1 cellular context compared by ENCODE assay signal in the genomic region with DNA sequence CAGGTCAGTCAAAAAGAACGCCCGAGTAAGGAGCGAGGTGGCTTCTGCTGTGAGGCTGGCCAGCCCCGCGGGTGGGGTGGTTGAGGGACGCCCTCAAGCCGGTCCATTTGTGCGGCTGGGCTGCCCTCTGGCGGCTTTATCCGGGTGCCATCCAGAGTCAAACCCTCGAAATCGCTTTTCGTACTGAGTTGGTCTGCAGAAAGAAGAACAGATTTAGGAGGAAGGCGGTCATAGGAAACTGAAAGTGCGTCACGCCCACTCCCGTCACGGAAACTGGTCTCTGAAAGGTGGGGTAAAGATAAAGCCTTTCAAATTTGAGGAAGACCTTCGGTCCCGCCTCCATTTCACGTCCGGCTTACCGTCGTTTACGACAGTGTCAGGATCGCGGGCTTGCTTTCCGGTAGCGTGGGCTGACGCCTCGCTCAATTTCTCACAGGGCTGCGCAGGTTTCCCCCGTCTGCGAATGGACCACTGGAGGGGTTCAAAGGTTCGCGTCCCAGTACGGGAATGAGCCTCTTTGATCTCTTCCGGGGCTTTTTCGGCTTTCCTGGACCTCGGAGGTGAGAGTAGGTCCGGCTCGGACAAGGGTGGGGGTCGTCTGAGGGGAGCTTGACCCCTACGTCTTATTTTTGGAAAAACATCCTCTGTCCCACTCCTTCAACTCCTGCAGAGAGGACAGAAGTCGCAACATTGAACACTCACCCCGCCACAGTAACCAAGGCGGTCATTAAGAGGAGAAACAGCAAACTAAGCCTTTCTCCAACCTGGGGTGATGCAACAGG.
TF ChIP-seq lines count a peak whose summit lies in the region.

HAX1 (plus strand) TSS at position 413 of the 782 bp plus-strand sequence; CDS start at position 508, 95 bp downstream.

TF ChIP-seq in HepG2, 621 proteins besides CTCF, POLR2A, EP300 and RAD21 (continued from another document and continues in another):
- TF ChIP-seq, protein P1, sequence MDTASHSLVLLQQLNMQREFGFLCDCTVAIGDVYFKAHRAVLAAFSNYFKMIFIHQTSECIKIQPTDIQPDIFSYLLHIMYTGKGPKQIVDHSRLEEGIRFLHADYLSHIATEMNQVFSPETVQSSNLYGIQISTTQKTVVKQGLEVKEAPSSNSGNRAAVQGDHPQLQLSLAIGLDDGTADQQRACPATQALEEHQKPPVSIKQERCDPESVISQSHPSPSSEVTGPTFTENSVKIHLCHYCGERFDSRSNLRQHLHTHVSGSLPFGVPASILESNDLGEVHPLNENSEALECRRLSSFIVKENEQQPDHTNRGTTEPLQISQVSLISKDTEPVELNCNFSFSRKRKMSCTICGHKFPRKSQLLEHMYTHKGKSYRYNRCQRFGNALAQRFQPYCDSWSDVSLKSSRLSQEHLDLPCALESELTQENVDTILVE (CRISPR knock-in tag; IDR thresholded peaks at IDR 0.05), result peak; percentile 59
- TF ChIP-seq ZNF556 (CRISPR knock-in tag; IDR thresholded peaks at IDR 0.05; ENCODE audit: borderline replicate concordance) (peak; percentile 67; the same call in 1 of the 2 replicates), PPARG (CRISPR knock-in tag; conservative IDR thresholded peaks at IDR 0.05) (no peak), ZNF230 (CRISPR knock-in tag; IDR thresholded peaks at IDR 0.05) (peak; percentile 61; the same call in 1 of the 2 replicates), ZNF251 (CRISPR knock-in tag; IDR thresholded peaks at IDR 0.05) (0 out of 2 replicates have a peak, but pooled peaks have one; percentile 55), MED1 (CRISPR knock-in tag; IDR thresholded peaks at IDR 0.05) (no peak; the same call in 1 of the 2 replicates), NFIC (IDR thresholded peaks at IDR 0.05; ENCODE audit: low read length) (0 out of 2 replicates have a peak, but pooled peaks have one; percentile 28), MTA1 (CRISPR knock-in tag; IDR thresholded peaks at IDR 0.05; ENCODE audit: borderline replicate concordance) (peak; percentile 50; the same call in 1 of the 2 replicates), ZNF788 (CRISPR knock-in tag; IDR thresholded peaks at IDR 0.05; ENCODE audit: borderline replicate concordance) (peak; percentile 74), MYPOP (CRISPR knock-in tag; IDR thresholded peaks at IDR 0.05) (peak; percentile 72), ZNF234 (CRISPR knock-in tag; conservative IDR thresholded peaks at IDR 0.05) (no peak), ZNF792 (CRISPR knock-in tag; IDR thresholded peaks at IDR 0.05) (0 out of 2 replicates have a peak, but pooled peaks have one; percentile 51), AHR (CRISPR knock-in tag; IDR thresholded peaks at IDR 0.05) (peak; percentile 29; the same call in 1 of the 2 replicates), ZNF574 (CRISPR knock-in tag; IDR thresholded peaks at IDR 0.05) (peak; percentile 88), CCDC6 (CRISPR knock-in tag; IDR thresholded peaks at IDR 0.05) (peak; percentile 86), TARDBP (CRISPR knock-in tag; IDR thresholded peaks at IDR 0.05) (peak; percentile 85), SP2 (CRISPR knock-in tag; IDR thresholded peaks at IDR 0.05) (no peak), STAG1 (CRISPR knock-in tag; IDR thresholded peaks at IDR 0.05) (peak; percentile 91), TCF7 (IDR thresholded peaks at IDR 0.05; ENCODE audit: low read depth) (no peak), ZNF83 (CRISPR knock-in tag; IDR thresholded peaks at IDR 0.05; ENCODE audit: borderline replicate concordance) (no peak), SMAD9 (CRISPR knock-in tag; IDR thresholded peaks at IDR 0.05) (no peak), ZNF546 (CRISPR knock-in tag; conservative IDR thresholded peaks at IDR 0.05) (no peak; the same call in 1 of the 2 replicates), MED8 (CRISPR knock-in tag; IDR thresholded peaks at IDR 0.05; ENCODE audit: insufficient replicate concordance) (peak; percentile 70), KAT8 (CRISPR knock-in tag; IDR thresholded peaks at IDR 0.05) (peak; percentile 97), ZNF577 (CRISPR knock-in tag; IDR thresholded peaks at IDR 0.05; ENCODE audit: borderline replicate concordance, low read depth) (no peak), ZNF747 (CRISPR knock-in tag; IDR thresholded peaks at IDR 0.05; ENCODE audit: borderline replicate concordance) (peak; percentile 86), PITX1 (CRISPR knock-in tag; IDR thresholded peaks at IDR 0.05) (peak; percentile 89), RARA (CRISPR knock-in tag; IDR thresholded peaks at IDR 0.05) (peak; percentile 33; the same call in 1 of the 2 replicates), RFXAP (CRISPR knock-in tag; IDR thresholded peaks at IDR 0.05; ENCODE audit: borderline replicate concordance) (no peak), ZC3H13 (CRISPR knock-in tag; IDR thresholded peaks at IDR 0.05) (peak; percentile 71; the same call in 1 of the 2 replicates), NCOA2 (CRISPR knock-in tag; IDR thresholded peaks at IDR 0.05) (peak; percentile 56; the same call in 1 of the 2 replicates), ZNF512B (CRISPR knock-in tag; IDR thresholded peaks at IDR 0.05; ENCODE audit: borderline replicate concordance) (no peak), MAZ (IDR thresholded peaks at IDR 0.05; ENCODE audit: borderline replicate concordance, low read depth, low read length) (0 out of 2 replicates have a peak, but pooled peaks have one; percentile 41), MAZ (CRISPR knock-in tag; IDR thresholded peaks at IDR 0.05; ENCODE audit: low read depth) (no peak; the same call in 1 of the 2 replicates), YY1 (IDR thresholded peaks at IDR 0.05; ENCODE audit: insufficient read depth, insufficient replicate concordance, low read depth, low read length) (peak; percentile 80), NR2F1 (CRISPR knock-in tag; IDR thresholded peaks at IDR 0.05) (no peak), HDAC1 (CRISPR knock-in tag; IDR thresholded peaks at IDR 0.05) (peak; percentile 96), ELF3 (CRISPR knock-in tag; IDR thresholded peaks at IDR 0.05) (peak; percentile 68; the same call in 1 of the 2 replicates), CSRNP1 (CRISPR knock-in tag; IDR thresholded peaks at IDR 0.05) (peak; percentile 83), ZNF549 (CRISPR knock-in tag; IDR thresholded peaks at IDR 0.05) (no peak), ZKSCAN8 (CRISPR knock-in tag; IDR thresholded peaks at IDR 0.05; ENCODE audit: borderline replicate concordance) (no peak; the same call in 1 of the 2 replicates), CEBPB (IDR thresholded peaks at IDR 0.05; ENCODE audit: borderline replicate concordance, low read depth, low read length) (peak; percentile 50; the same call in 1 of the 2 replicates), ZNF136 (CRISPR knock-in tag; IDR thresholded peaks at IDR 0.05; ENCODE audit: low read depth) (0 out of 2 replicates have a peak, but pooled peaks have one; percentile 64), ZNF501 (CRISPR knock-in tag; IDR thresholded peaks at IDR 0.05) (peak; percentile 82; the same call in 1 of the 2 replicates), HIC2 (CRISPR knock-in tag; IDR thresholded peaks at IDR 0.05; ENCODE audit: low read depth) (peak; percentile 31; the same call in 1 of the 2 replicates), ZNF841 (CRISPR knock-in tag; IDR thresholded peaks at IDR 0.05; ENCODE audit: borderline replicate concordance) (no peak), ZNF670 (CRISPR knock-in tag; IDR thresholded peaks at IDR 0.05; ENCODE audit: borderline replicate concordance) (peak; percentile 28; the same call in 1 of the 2 replicates)
- TF ChIP-seq, protein P2, sequence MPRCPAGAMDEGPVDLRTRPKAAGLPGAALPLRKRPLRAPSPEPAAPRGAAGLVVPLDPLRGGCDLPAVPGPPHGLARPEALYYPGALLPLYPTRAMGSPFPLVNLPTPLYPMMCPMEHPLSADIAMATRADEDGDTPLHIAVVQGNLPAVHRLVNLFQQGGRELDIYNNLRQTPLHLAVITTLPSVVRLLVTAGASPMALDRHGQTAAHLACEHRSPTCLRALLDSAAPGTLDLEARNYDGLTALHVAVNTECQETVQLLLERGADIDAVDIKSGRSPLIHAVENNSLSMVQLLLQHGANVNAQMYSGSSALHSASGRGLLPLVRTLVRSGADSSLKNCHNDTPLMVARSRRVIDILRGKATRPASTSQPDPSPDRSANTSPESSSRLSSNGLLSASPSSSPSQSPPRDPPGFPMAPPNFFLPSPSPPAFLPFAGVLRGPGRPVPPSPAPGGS (CRISPR knock-in tag; IDR thresholded peaks at IDR 0.05), result 0 out of 2 replicates have a peak, but pooled peaks have one; percentile 15
- TF ChIP-seq, protein P3, sequence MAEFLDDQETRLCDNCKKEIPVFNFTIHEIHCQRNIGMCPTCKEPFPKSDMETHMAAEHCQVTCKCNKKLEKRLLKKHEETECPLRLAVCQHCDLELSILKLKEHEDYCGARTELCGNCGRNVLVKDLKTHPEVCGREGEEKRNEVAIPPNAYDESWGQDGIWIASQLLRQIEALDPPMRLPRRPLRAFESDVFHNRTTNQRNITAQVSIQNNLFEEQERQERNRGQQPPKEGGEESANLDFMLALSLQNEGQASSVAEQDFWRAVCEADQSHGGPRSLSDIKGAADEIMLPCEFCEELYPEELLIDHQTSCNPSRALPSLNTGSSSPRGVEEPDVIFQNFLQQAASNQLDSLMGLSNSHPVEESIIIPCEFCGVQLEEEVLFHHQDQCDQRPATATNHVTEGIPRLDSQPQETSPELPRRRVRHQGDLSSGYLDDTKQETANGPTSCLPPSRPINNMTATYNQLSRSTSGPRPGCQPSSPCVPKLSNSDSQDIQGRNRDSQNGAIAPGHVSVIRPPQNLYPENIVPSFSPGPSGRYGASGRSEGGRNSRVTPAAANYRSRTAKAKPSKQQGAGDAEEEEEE (CRISPR knock-in tag; IDR thresholded peaks at IDR 0.05; ENCODE audit: borderline replicate concordance), result peak; percentile 92; the same call in 1 of the 2 replicates
